In the genomic region with DNA sequence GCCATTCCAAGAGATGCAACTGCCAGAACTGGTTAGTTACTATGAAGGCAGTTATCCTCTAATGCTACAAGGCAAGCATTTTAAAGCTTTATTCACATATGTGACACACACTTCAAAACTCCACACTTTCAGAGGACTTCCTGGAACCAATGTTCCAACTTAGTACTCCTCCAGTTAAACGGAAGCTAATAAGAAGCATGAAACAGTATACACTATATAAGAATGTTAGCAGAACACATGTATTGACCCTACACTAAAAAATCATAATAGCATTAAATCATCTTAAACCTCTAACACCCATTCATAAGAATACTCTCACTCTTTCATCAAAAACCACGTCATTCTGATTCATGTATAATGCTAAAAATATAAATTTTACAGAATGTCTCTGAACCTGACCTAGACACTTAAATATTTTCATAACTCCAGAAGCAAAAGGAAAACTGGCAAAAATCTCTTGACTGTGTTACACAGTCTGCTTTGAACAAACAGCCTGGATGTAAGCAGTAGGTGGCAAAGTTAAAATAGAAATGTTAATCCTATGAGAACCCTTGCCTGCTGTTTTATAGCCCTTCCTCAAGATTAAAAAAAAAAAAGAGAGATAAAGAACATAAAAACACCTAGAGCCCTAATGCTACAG, we compare ENCODE assay signal across 19 cellular contexts.
DNase-seq lines count a peak whose midpoint lies in the region; ATAC-seq and TF ChIP-seq lines count a peak whose summit lies in the region.
"Had no signal": no experiment of that assay in that cellular context is flagged by ENCODE, and none has a peak within 500 bp of the region (broad histone marks: within the 10 kb centered on the region; RNA-seq: fewer than 3 reads in every experiment).

No MANE protein-coding gene starts in this region.

- in situ Hi-C loops in Panc1 (cut with HindIII; ENCODE audit: low pct_unique_long_range_greater_than_20kb, low sequenced_read_pairs) = no loop called here

- H3K27me3 ChIP-seq in Panc1 (ENCODE audit: control insufficient read depth, insufficient read depth, low read length) = no peaks in the 10 kb centered on the region
- H3K27me3 ChIP-seq in esophagus muscularis mucosa = no peaks in the 10 kb centered on the region
- H3K27me3 ChIP-seq: colonic mucosa had no signal

- H3K9me3 ChIP-seq in Panc1 (ENCODE audit: control insufficient read depth, insufficient read depth, low read depth, low read length) = no peaks in the 10 kb centered on the region
- H3K9me3 ChIP-seq in esophagus muscularis mucosa = no peaks in the 10 kb centered on the region
- H3K9me3 ChIP-seq: colonic mucosa had no signal

- H3K4me3 ChIP-seq in Panc1 (ENCODE audit: low read depth in 2 of 2, low read length in 2 of 2) (no peak overlapping the region), esophagus muscularis mucosa (no peak overlapping the region)
- H3K4me3 ChIP-seq: colonic mucosa had no signal

- H3K27me3 Mint-ChIP-seq in osteocyte (ENCODE audit: unreplicated experiment) (peaks cover 2% of the 10 kb centered on the region), glutamatergic neuron (ENCODE audit: unreplicated experiment) (no peaks in the 10 kb centered on the region)
- no peaks in the 10 kb centered on the region for H3K27me3 Mint-ChIP-seq in activated CD4-positive, alpha-beta T cell treated with anti-CD3 and anti-CD28 coated beads, Interleukin-2, amount 10 ng/mL, durations not matched to agents 24 days and 14 days
- H3K27me3 Mint-ChIP-seq: activated CD4-positive, alpha-beta memory T cell treated with anti-CD3 and anti-CD28 coated beads, Interleukin-2, amount 10 ng/mL, durations not matched to agents 7 days and 5 days; B cell; natural killer cell treated with Interleukin-12 subunit alpha and Interleukin-12 subunit beta and Interleukin-15 and Interleukin-18, amount 100 ng/mL, for 72 hours had no signal

- H3K27ac Mint-ChIP-seq in osteocyte (ENCODE audit: unreplicated experiment) (peak overlapping the region; percentile 71), glutamatergic neuron (ENCODE audit: unreplicated experiment) (no peak overlapping the region)
- H3K27ac Mint-ChIP-seq in activated CD4-positive, alpha-beta T cell treated with anti-CD3 and anti-CD28 coated beads, Interleukin-2, amount 10 ng/mL, durations not matched to agents 24 days and 14 days = no peak overlapping the region
- H3K27ac Mint-ChIP-seq: activated CD4-positive, alpha-beta memory T cell treated with anti-CD3 and anti-CD28 coated beads, Interleukin-2, amount 10 ng/mL, durations not matched to agents 7 days and 5 days; B cell; natural killer cell treated with Interleukin-12 subunit alpha and Interleukin-12 subunit beta and Interleukin-15 and Interleukin-18, amount 100 ng/mL, for 72 hours; stimulated activated effector memory CD8-positive, alpha-beta T cell treated with anti-CD3 and anti-CD28 coated beads, Interleukin-12 subunit alpha, Interleukin-12 subunit beta, amount 100 ng/mL, for 72 hours had no signal

- POLR2A ChIA-PET in Panc1 (lab: Charles Lee) = no interaction called here

- WGBS in esophagus muscularis mucosa = 46% methylated on average over 2 of the region's 2 CpGs

- H3K36me3 ChIP-seq in Panc1 (ENCODE audit: control insufficient read depth, insufficient read depth, low read length) = peaks cover 20% of the 10 kb centered on the region
- H3K36me3 ChIP-seq in esophagus muscularis mucosa = peaks cover 0 to 4% (median under 1%) of the 10 kb centered on the region in 4 donors
- H3K36me3 ChIP-seq: colonic mucosa had no signal

- ATAC-seq in Panc1 = no peak
- ATAC-seq: natural killer cell treated with Interleukin-12 subunit alpha and Interleukin-12 subunit beta and Interleukin-15 and Interleukin-18, amount 100 ng/mL, for 72 hours; stimulated activated effector memory CD8-positive, alpha-beta T cell treated with anti-CD3 and anti-CD28 coated beads, Interleukin-12 subunit alpha, Interleukin-12 subunit beta, amount 100 ng/mL, for 72 hours had no signal

- no peak for TF ChIP-seq EP300 in esophagus muscularis mucosa (IDR thresholded peaks at IDR 0.05)

- TF ChIP-seq CTCF in Panc1 (IDR thresholded peaks at IDR 0.05) (no peak), esophagus muscularis mucosa (IDR thresholded peaks at IDR 0.05) (no peak), osteocyte (IDR thresholded peaks at IDR 0.05) (no peak), glutamatergic neuron (IDR thresholded peaks at IDR 0.05; ENCODE audit: partially characterized antibody, unreplicated experiment) (no peak)

- CTCF ChIA-PET in Panc1 (lab: Charles Lee) = no interaction called here

- H3K9me3 Mint-ChIP-seq in osteocyte (ENCODE audit: unreplicated experiment) = no peaks in the 10 kb centered on the region
- H3K9me3 Mint-ChIP-seq in activated CD4-positive, alpha-beta T cell treated with anti-CD3 and anti-CD28 coated beads, Interleukin-2, amount 10 ng/mL, durations not matched to agents 24 days and 14 days = no peaks in the 10 kb centered on the region
- no peaks in the 10 kb centered on the region for H3K9me3 Mint-ChIP-seq in glutamatergic neuron (ENCODE audit: unreplicated experiment)

- peaks cover 57% of the 10 kb centered on the region for H3K4me1 ChIP-seq in Panc1 (ENCODE audit: control insufficient read depth, insufficient read depth, low read length)
- peaks cover 34 to 81% (median 74%) of the 10 kb centered on the region in 4 donors for H3K4me1 ChIP-seq in esophagus muscularis mucosa
- H3K4me1 ChIP-seq: colonic mucosa had no signal

- peak overlapping the region; percentile 46 for H3K4me3 Mint-ChIP-seq in osteocyte (ENCODE audit: unreplicated experiment)
- no peak overlapping the region for H3K4me3 Mint-ChIP-seq in activated CD4-positive, alpha-beta T cell treated with anti-CD3 and anti-CD28 coated beads, Interleukin-2, amount 10 ng/mL, durations not matched to agents 24 days and 14 days
- no peak overlapping the region for H3K4me3 Mint-ChIP-seq in glutamatergic neuron (ENCODE audit: unreplicated experiment)
- H3K4me3 Mint-ChIP-seq: activated CD4-positive, alpha-beta memory T cell treated with anti-CD3 and anti-CD28 coated beads, Interleukin-2, amount 10 ng/mL, durations not matched to agents 7 days and 5 days; B cell; natural killer cell treated with Interleukin-12 subunit alpha and Interleukin-12 subunit beta and Interleukin-15 and Interleukin-18, amount 100 ng/mL, for 72 hours; stimulated activated effector memory CD8-positive, alpha-beta T cell treated with anti-CD3 and anti-CD28 coated beads, Interleukin-12 subunit alpha, Interleukin-12 subunit beta, amount 100 ng/mL, for 72 hours had no signal

- DNase-seq in EH (ENCODE audit: low read depth) (peak; percentile 77), Panc1 (ENCODE audit: low read depth, low spot score) (no peak), esophagus muscularis mucosa (ENCODE audit: extremely low spot score) (no peak), osteocyte (ENCODE audit: extremely low spot score, unreplicated experiment) (no peak), nucleus accumbens (lab: John Stamatoyannopoulos, UW) (no peak), glutamatergic neuron (no peak), caudate nucleus (lab: John Stamatoyannopoulos, UW) (no peak)
- no peak for DNase-seq in activated CD4-positive, alpha-beta T cell treated with anti-CD3 and anti-CD28 coated beads, Interleukin-2, amount 10 ng/mL, durations not matched to agents 24 days and 14 days
- DNase-seq: activated CD4-positive, alpha-beta memory T cell treated with anti-CD3 and anti-CD28 coated beads, Interleukin-2, amount 10 ng/mL, durations not matched to agents 7 days and 5 days; activated gamma-delta T cell; colonic mucosa; KBM-7; kidney; NCI-H2171 treated with DMSO at 0.1 percent for 48 hours; stimulated activated CD4-positive, alpha-beta T cell treated with anti-CD3 and anti-CD28 coated beads, Interleukin-1b, Interleukin-23, amount 100 ng/mL, for 48 hours; T-helper 2 cell had no signal

- H3K4me1 Mint-ChIP-seq in osteocyte (ENCODE audit: unreplicated experiment) (peaks cover 55% of the 10 kb centered on the region), glutamatergic neuron (ENCODE audit: low read depth, unreplicated experiment) (peaks cover 2% of the 10 kb centered on the region)
- no peaks in the 10 kb centered on the region for H3K4me1 Mint-ChIP-seq in activated CD4-positive, alpha-beta T cell treated with anti-CD3 and anti-CD28 coated beads, Interleukin-2, amount 10 ng/mL, durations not matched to agents 24 days and 14 days
- H3K4me1 Mint-ChIP-seq: activated CD4-positive, alpha-beta memory T cell treated with anti-CD3 and anti-CD28 coated beads, Interleukin-2, amount 10 ng/mL, durations not matched to agents 7 days and 5 days; B cell; stimulated activated effector memory CD8-positive, alpha-beta T cell treated with anti-CD3 and anti-CD28 coated beads, Interleukin-12 subunit alpha, Interleukin-12 subunit beta, amount 100 ng/mL, for 72 hours had no signal

- peak overlapping the region; percentile 76 for H3K27ac ChIP-seq in Panc1 (ENCODE audit: low read length)
- H3K27ac ChIP-seq in esophagus muscularis mucosa (replicated peaks in 1 of 4) = peak overlapping the region; percentile 50 to 79 (median 78)
- H3K27ac ChIP-seq in caudate nucleus (ENCODE audit: low read depth, low read length) = no peak overlapping the region
- H3K27ac ChIP-seq: colonic mucosa had no signal

- intact Hi-C loops in Panc1 (cut with micrococcal nuclease; ENCODE audit: unreplicated experiment) = no loop called here
- intact Hi-C loops in esophagus muscularis mucosa (cut with DNase I) = loop anchor here (5.0 kb wide), 1 partner anchor 57 kb away; no protein-coding TSS in a partner anchor
- intact Hi-C loops in activated CD4-positive, alpha-beta T cell treated with anti-CD3 and anti-CD28 coated beads, Interleukin-2, amount 10 ng/mL, durations not matched to agents 24 days and 14 days (cut with micrococcal nuclease) = no loop called here

- no peak for TF ChIP-seq POLR2A in esophagus muscularis mucosa (IDR thresholded peaks at IDR 0.05; ENCODE audit: low read depth)

- BruUV-seq in Panc1 (replicated peaks; lab: Mats Ljungman, UMichigan) = no TSS peak

- H3K36me3 Mint-ChIP-seq in osteocyte (ENCODE audit: unreplicated experiment) = peaks cover 19% of the 10 kb centered on the region
- H3K36me3 Mint-ChIP-seq in activated CD4-positive, alpha-beta T cell treated with anti-CD3 and anti-CD28 coated beads, Interleukin-2, amount 10 ng/mL, durations not matched to agents 24 days and 14 days (ENCODE audit: low read depth) = no peaks in the 10 kb centered on the region
- no peaks in the 10 kb centered on the region for H3K36me3 Mint-ChIP-seq in glutamatergic neuron (ENCODE audit: unreplicated experiment)
- H3K36me3 Mint-ChIP-seq: stimulated activated effector memory CD8-positive, alpha-beta T cell treated with anti-CD3 and anti-CD28 coated beads, Interleukin-12 subunit alpha, Interleukin-12 subunit beta, amount 100 ng/mL, for 72 hours had no signal
